12 cellular contexts compared by ENCODE assay signal in the genomic region with DNA sequence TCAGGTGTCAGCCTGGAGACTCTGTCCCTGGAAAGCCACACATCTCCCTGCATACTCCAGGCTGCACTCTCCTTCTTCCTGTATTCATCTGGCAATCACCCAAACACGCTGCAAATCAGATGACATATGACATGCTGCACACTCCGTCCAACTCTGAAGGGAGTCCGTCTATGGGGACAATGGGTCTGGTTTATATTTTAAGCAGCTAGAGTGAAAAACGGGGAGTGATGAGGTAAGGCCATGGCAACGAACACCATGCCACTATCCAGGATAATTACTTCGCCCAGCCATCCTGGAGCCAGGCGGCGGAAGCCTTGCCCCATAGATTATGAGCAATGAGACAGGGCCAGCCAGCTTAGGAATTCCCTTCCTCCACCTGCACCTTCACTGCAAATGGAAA.
DNase-seq lines count a peak whose midpoint lies in the region; ATAC-seq and TF ChIP-seq lines count a peak whose summit lies in the region.
"Had no signal": no experiment of that assay in that cellular context is flagged by ENCODE, and none has a peak within 500 bp of the region (broad histone marks: within the 10 kb centered on the region; RNA-seq: fewer than 3 reads in every experiment).

No MANE protein-coding gene starts in this region.

- no peaks in the 10 kb centered on the region for H3K27me3 ChIP-seq in naive thymus-derived CD4-positive, alpha-beta T cell (ENCODE audit: control insufficient read depth in 2 of 2, insufficient read depth in 2 of 2, low read length in 2 of 2)
- H3K27me3 ChIP-seq: body of pancreas, upper lobe of left lung had no signal

- H3K36me3 Mint-ChIP-seq in activated T-helper 17 cell treated with anti-CD3 and anti-CD28 coated beads, Interleukin-2, amount 50 U/mL, for 72 hours (ENCODE audit: low read depth): no peaks in the 10 kb centered on the region
- peaks cover 0 to 38% (median 0%) of the 10 kb centered on the region in 5 donors for H3K36me3 Mint-ChIP-seq in naive thymus-derived CD4-positive, alpha-beta T cell
- H3K36me3 Mint-ChIP-seq in CD14-positive monocyte: peaks cover 0 to 3% of the 10 kb centered on the region in 2 donors

- H3K27ac Mint-ChIP-seq in activated T-helper 17 cell treated with anti-CD3 and anti-CD28 coated beads, Interleukin-2, amount 50 U/mL, for 72 hours: peak overlapping the region; percentile 84
- H3K27ac Mint-ChIP-seq in naive thymus-derived CD4-positive, alpha-beta T cell: peak overlapping the region in 8 of 9 donors; percentile 16 to 97 (median 80)
- H3K27ac Mint-ChIP-seq in CD14-positive monocyte: no peak overlapping the region

- peaks cover 51 to 94% of the 10 kb centered on the region in 2 donors for H3K4me1 ChIP-seq in naive thymus-derived CD4-positive, alpha-beta T cell (ENCODE audit: control insufficient read depth in 2 of 2, insufficient read depth in 2 of 2, low read length in 2 of 2)
- H3K4me1 ChIP-seq: body of pancreas had no signal

- no peak for TF ChIP-seq CTCF in CD14-positive monocyte (IDR thresholded peaks at IDR 0.05)

- peaks cover 66% of the 10 kb centered on the region for H3K4me1 Mint-ChIP-seq in activated T-helper 17 cell treated with anti-CD3 and anti-CD28 coated beads, Interleukin-2, amount 50 U/mL, for 72 hours
- H3K4me1 Mint-ChIP-seq in naive thymus-derived CD4-positive, alpha-beta T cell: peaks cover 63 to 98% (median 94%) of the 10 kb centered on the region in 7 donors
- H3K4me1 Mint-ChIP-seq in CD14-positive monocyte: peaks cover 66% of the 10 kb centered on the region

- no peaks in the 10 kb centered on the region for H3K36me3 ChIP-seq in naive thymus-derived CD4-positive, alpha-beta T cell (ENCODE audit: control insufficient read depth in 2 of 3, insufficient read depth in 3 of 3, low read length in 3 of 3)
- H3K36me3 ChIP-seq: upper lobe of left lung had no signal

- no peak for ATAC-seq in activated T-helper 17 cell treated with anti-CD3 and anti-CD28 coated beads, Interleukin-2, amount 50 U/mL, for 72 hours (replicated peaks)
- no peak for ATAC-seq in naive thymus-derived CD4-positive, alpha-beta T cell
- no peak for ATAC-seq in HG03354 (IDR thresholded peaks at IDR 0.05; ENCODE audit: poor library complexity, severe bottlenecking, unreplicated experiment)
- ATAC-seq: body of pancreas had no signal

- CTCF ChIA-PET in naive thymus-derived CD4-positive, alpha-beta T cell (lab: Charles Lee): interaction anchor here (0.7 kb wide), 1 partner anchor 44 kb away, joined by 3 read pairs; no protein-coding TSS in a partner anchor

- H3K9me3 ChIP-seq in naive thymus-derived CD4-positive, alpha-beta T cell (ENCODE audit: control insufficient read depth in 2 of 3, low read length in 3 of 3): no peaks in the 10 kb centered on the region
- H3K9me3 ChIP-seq: body of pancreas, upper lobe of left lung had no signal

- H3K4me3 Mint-ChIP-seq in activated T-helper 17 cell treated with anti-CD3 and anti-CD28 coated beads, Interleukin-2, amount 50 U/mL, for 72 hours: peak overlapping the region; percentile 73
- H3K4me3 Mint-ChIP-seq in naive thymus-derived CD4-positive, alpha-beta T cell: peak overlapping the region in 9 of 10 donors; percentile 4 to 83 (median 51)
- no peak overlapping the region for H3K4me3 Mint-ChIP-seq in CD14-positive monocyte

- POLR2A ChIA-PET in naive thymus-derived CD4-positive, alpha-beta T cell (lab: Charles Lee): no interaction called here

- intact Hi-C loops in naive thymus-derived CD4-positive, alpha-beta T cell (cut with micrococcal nuclease): loop anchor here (5.0 to 10.0 kb wide), 3 partner anchors 36 to 1201 kb away; a partner anchor contains a TSS
- intact Hi-C loops in CD14-positive monocyte (cut with micrococcal nuclease): no loop called here

- DNase-seq in NCI-H345 (lab: John Stamatoyannopoulos, UW) (peak; percentile 55), NCI-H345 treated with DMSO at 0.1 percent for 48 hours (lab: John Stamatoyannopoulos, UW; ENCODE audit: unreplicated experiment) (no peak), NCI-H2029 treated with DMSO at 0.1 percent for 48 hours (lab: John Stamatoyannopoulos, UW) (peak; percentile 63), CD14-positive monocyte (ENCODE audit: low spot score) (no peak), COLO829 (ENCODE audit: low spot score) (no peak)
- DNase-seq in naive thymus-derived CD4-positive, alpha-beta T cell: no peak
- DNase-seq: MV-4-11, retina, upper lobe of left lung had no signal

- H3K9me3 Mint-ChIP-seq in activated T-helper 17 cell treated with anti-CD3 and anti-CD28 coated beads, Interleukin-2, amount 50 U/mL, for 72 hours: peaks cover 5% of the 10 kb centered on the region
- peaks cover 0 to 2% (median 0%) of the 10 kb centered on the region in 11 donors for H3K9me3 Mint-ChIP-seq in naive thymus-derived CD4-positive, alpha-beta T cell
- peaks cover 0 to 5% (median 3%) of the 10 kb centered on the region in 7 donors for H3K9me3 Mint-ChIP-seq in CD14-positive monocyte

- H3K27me3 Mint-ChIP-seq in activated T-helper 17 cell treated with anti-CD3 and anti-CD28 coated beads, Interleukin-2, amount 50 U/mL, for 72 hours: peaks cover 3% of the 10 kb centered on the region
- H3K27me3 Mint-ChIP-seq in naive thymus-derived CD4-positive, alpha-beta T cell: no peaks in the 10 kb centered on the region
- peaks cover 2 to 9% (median 6%) of the 10 kb centered on the region in 3 donors for H3K27me3 Mint-ChIP-seq in CD14-positive monocyte (ENCODE audit: low read depth in 3 of 3)

- H3K4me3 ChIP-seq in naive thymus-derived CD4-positive, alpha-beta T cell (ENCODE audit: low read length): no peak overlapping the region
- H3K4me3 ChIP-seq: body of pancreas, upper lobe of left lung had no signal

- no peak overlapping the region for H3K27ac ChIP-seq in naive thymus-derived CD4-positive, alpha-beta T cell (ENCODE audit: low read depth, low read length)
- H3K27ac ChIP-seq: body of pancreas, upper lobe of left lung had no signal

Comparison
In these comparisons a context has a peak if more than half of its experiments do, and no peak if none do; other contexts are left out.
1. DNase-seq: peak in NCI-H345 (single experiment) and NCI-H2029 treated with DMSO at 0.1 percent for 48 hours (single experiment); none in NCI-H345 treated with DMSO at 0.1 percent for 48 hours (single experiment), naive thymus-derived CD4-positive, alpha-beta T cell (0 of 9), CD14-positive monocyte (single experiment) and COLO829 (single experiment).
2. H3K27ac Mint-ChIP-seq: peak in activated T-helper 17 cell treated with anti-CD3 and anti-CD28 coated beads, Interleukin-2, amount 50 U/mL, for 72 hours (single experiment) and naive thymus-derived CD4-positive, alpha-beta T cell (8 of 9); none in CD14-positive monocyte (0 of 7).
3. H3K4me3 Mint-ChIP-seq: peak in activated T-helper 17 cell treated with anti-CD3 and anti-CD28 coated beads, Interleukin-2, amount 50 U/mL, for 72 hours (single experiment) and naive thymus-derived CD4-positive, alpha-beta T cell (9 of 10); none in CD14-positive monocyte (0 of 2).
4. intact Hi-C loops: an anchor here in naive thymus-derived CD4-positive, alpha-beta T cell (5.0 to 10.0 kb wide); none called in CD14-positive monocyte.